Comparison of ENCODE assay signal across 25 cellular contexts in genomic region chr7:7570584-7570983, GRCh38. TPM values are rescaled to one million over a fixed set of nuclear protein-coding genes. Genes with fewer than 3 reads are reported as not detected.
DNase-seq lines count a peak whose midpoint lies in the region; ATAC-seq and TF ChIP-seq lines count a peak whose summit lies in the region.
"Had no signal": no experiment of that assay in that cellular context is flagged by ENCODE, and none has a peak within 500 bp of the region (broad histone marks: within the 10 kb centered on the region; RNA-seq: fewer than 3 reads in every experiment).

No MANE protein-coding gene starts in this region.

- H3K27me3 Mint-ChIP-seq in stimulated activated naive B cell treated with anti-CD40 and anti-IgM and Interleukin-4, amounts not matched to agents 10 μg/mL and 1 μg/mL and 100 μg/mL, for 72 hours: no peaks in the 10 kb centered on the region
- H3K27me3 Mint-ChIP-seq: brain, memory B cell had no signal

- H3K79me2 ChIP-seq in Karpas-422 (ENCODE audit: low read length): peaks cover 84% of the 10 kb centered on the region

- H3K27ac Mint-ChIP-seq in stimulated activated naive B cell treated with anti-CD40 and anti-IgM and Interleukin-4, amounts not matched to agents 10 μg/mL and 1 μg/mL and 100 μg/mL, for 72 hours: peak overlapping the region; percentile 94
- H3K27ac Mint-ChIP-seq: brain, memory B cell had no signal

- DNase-seq in COLO668 (lab: John Stamatoyannopoulos, UW; ENCODE audit: unreplicated experiment) (peak; percentile 36), Karpas-422 (no peak), lower lobe of right lung (peak; percentile 29), omental fat pad (ENCODE audit: low spot score) (no peak), HT-29 (ENCODE audit: low spot score) (no peak)
- no peak for DNase-seq in stimulated activated naive B cell treated with anti-CD40 and anti-IgM and Interleukin-4, amounts not matched to agents 10 μg/mL and 1 μg/mL and 100 μg/mL, for 72 hours
- DNase-seq: activated CD4-positive, CD25-positive, alpha-beta regulatory T cell treated with anti-CD3 and anti-CD28 coated beads, Interleukin-2, amount 50 U/mL, for 72 hours; activated CD8-positive, alpha-beta T cell treated with anti-CD3 and anti-CD28 coated beads, Interleukin-2, amount 10 ng/mL, durations not matched to agents 7 days and 5 days; activated gamma-delta T cell treated with Interleukin-2 at 50 U/mL for 16 hours; effector CD8-positive, alpha-beta T cell; GF-D8; H7; heart right ventricle; left cardiac atrium; NCI-H1105 treated with DMSO at 0.1 percent for 48 hours; NCI-H2029 treated with DMSO at 0.1 percent for 48 hours; NCI-H2227 treated with DMSO at 0.1 percent for 48 hours; NCI-H774; Right ventricle myocardium superior; testis had no signal

- H3K4me2 ChIP-seq in Karpas-422 (ENCODE audit: low read depth, low read length, poor library complexity, severe bottlenecking): peak overlapping the region; percentile 84

- no peak overlapping the region for H3K9ac ChIP-seq in Karpas-422 (ENCODE audit: low read length)

- H2AFZ ChIP-seq in Karpas-422 (ENCODE audit: low read length): no peak overlapping the region

- no peaks in the 10 kb centered on the region for H3K9me3 ChIP-seq in Karpas-422 (ENCODE audit: low read length)
- no peaks in the 10 kb centered on the region for H3K9me3 ChIP-seq in lower lobe of right lung
- H3K9me3 ChIP-seq: heart right ventricle, testis had no signal

- H3K36me3 ChIP-seq in Karpas-422 (ENCODE audit: insufficient read depth, low read length): peaks cover 58% of the 10 kb centered on the region
- no peaks in the 10 kb centered on the region for H3K36me3 ChIP-seq in lower lobe of right lung

- H3K4me1 ChIP-seq in Karpas-422 (ENCODE audit: low read length) (peaks cover 28% of the 10 kb centered on the region), lower lobe of right lung (peaks cover 24% of the 10 kb centered on the region)

- H3K4me3 Mint-ChIP-seq in stimulated activated naive B cell treated with anti-CD40 and anti-IgM and Interleukin-4, amounts not matched to agents 10 μg/mL and 1 μg/mL and 100 μg/mL, for 72 hours: no peak overlapping the region

- TF ChIP-seq CTCF in lower lobe of right lung (IDR thresholded peaks at IDR 0.05): no peak
- TF ChIP-seq CTCF in omental fat pad (IDR thresholded peaks at IDR 0.05): no peak

- no peaks in the 10 kb centered on the region for H3K9me3 Mint-ChIP-seq in stimulated activated naive B cell treated with anti-CD40 and anti-IgM and Interleukin-4, amounts not matched to agents 10 μg/mL and 1 μg/mL and 100 μg/mL, for 72 hours
- H3K9me3 Mint-ChIP-seq: memory B cell had no signal

- H3K4me3 ChIP-seq in Karpas-422 (ENCODE audit: low read length) (no peak overlapping the region), lower lobe of right lung (no peak overlapping the region)
- H3K4me3 ChIP-seq: heart right ventricle, testis had no signal

- no peak overlapping the region for H3K27ac ChIP-seq in Karpas-422 (ENCODE audit: low read length)
- no peak overlapping the region for H3K27ac ChIP-seq in lower lobe of right lung
- H3K27ac ChIP-seq: HL-60, testis had no signal

- no peaks in the 10 kb centered on the region for H4K20me1 ChIP-seq in Karpas-422 (ENCODE audit: insufficient read depth, low read depth, low read length)

- ATAC-seq in lower lobe of right lung (no peak), omental fat pad (ENCODE audit: low FRiP score) (no peak), GM18858 (IDR thresholded peaks at IDR 0.05; ENCODE audit: unreplicated experiment) (no peak)
- no peak for ATAC-seq in stimulated activated naive B cell treated with anti-CD40 and anti-IgM and Interleukin-4, amounts not matched to agents 10 μg/mL and 1 μg/mL and 100 μg/mL, for 72 hours (replicated peaks)
- ATAC-seq: activated CD8-positive, alpha-beta T cell treated with anti-CD3 and anti-CD28 coated beads, Interleukin-2, amount 10 ng/mL, durations not matched to agents 7 days and 5 days; heart right ventricle; left cardiac atrium had no signal

- no peaks in the 10 kb centered on the region for H3K9me2 ChIP-seq in Karpas-422 (replicated peaks; ENCODE audit: insufficient read depth, low read length)

- no peaks in the 10 kb centered on the region for H3K27me3 ChIP-seq in Karpas-422 (ENCODE audit: low read length)
- no peaks in the 10 kb centered on the region for H3K27me3 ChIP-seq in lower lobe of right lung (ENCODE audit: low read depth)
- H3K27me3 ChIP-seq: heart right ventricle, testis had no signal

- H3K36me3 Mint-ChIP-seq in stimulated activated naive B cell treated with anti-CD40 and anti-IgM and Interleukin-4, amounts not matched to agents 10 μg/mL and 1 μg/mL and 100 μg/mL, for 72 hours: peaks cover 27% of the 10 kb centered on the region in 2 donors

- intact Hi-C loops in lower lobe of right lung (cut with DNase I): no loop called here

- H3K4me1 Mint-ChIP-seq in stimulated activated naive B cell treated with anti-CD40 and anti-IgM and Interleukin-4, amounts not matched to agents 10 μg/mL and 1 μg/mL and 100 μg/mL, for 72 hours: peaks cover 26 to 41% of the 10 kb centered on the region in 2 donors

RNA-seq across cellular contexts. Expression of gene MIOS, which starts 3.9 kb away (rescaled TPM):
- 89.1 and 105 TPM in 2 replicates for total RNA-seq in Karpas-422 (2014; rRNA removed; shearing (Covaris generic); ENCODE audit: low replicate concordance)
- total RNA-seq in lower lobe of right lung: 28.8 TPM
- 10 to 100 TPM; 28.4 to 61.7 (median 41.5) TPM for total RNA-seq in omental fat pad
- 23.2 and 28.8 TPM in 2 replicates for total RNA-seq in HT-29 (2014; rRNA removed; shearing (Covaris generic))

RNA-seq across cellular contexts. Expression of gene COL28A1, which starts 34.9 kb away (rescaled TPM):
- total RNA-seq in Karpas-422 (2014; rRNA removed; shearing (Covaris generic); ENCODE audit: low replicate concordance): 0.69 TPM in 1 of 2 replicates, not detected in the other
- total RNA-seq in lower lobe of right lung (2.0 TPM), omental fat pad (1 to 10 TPM in 1 of 4 donors, under 1 TPM in 3; 0.25 to 3.0 (median 0.65) TPM)
- total RNA-seq in HT-29 (2014; rRNA removed; shearing (Covaris generic)): 0.08 and 0.44 TPM in 2 replicates
- total RNA-seq: activated CD8-positive, alpha-beta T cell treated with anti-CD3 and anti-CD28 coated beads, Interleukin-2, amount 10 ng/mL, durations not matched to agents 7 days and 5 days; OCI-LY7 had no signal

Comparison
In these comparisons a context has a peak if more than half of its experiments do, and no peak if none do; other contexts are left out.
1. DNase-seq: peak in COLO668 (single experiment) and lower lobe of right lung (single experiment); none in Karpas-422 (single experiment), stimulated activated naive B cell treated with anti-CD40 and anti-IgM and Interleukin-4, amounts not matched to agents 10 μg/mL and 1 μg/mL and 100 μg/mL, for 72 hours (single experiment), omental fat pad (single experiment) and HT-29 (single experiment).